ENCODE assay signal across 12 cellular contexts in genomic region chr4:80322716-80323115, GRCh38. TPM values are rescaled to one million over a fixed set of nuclear protein-coding genes. Genes with fewer than 3 reads are reported as not detected.
DNase-seq lines count a peak whose midpoint lies in the region; ATAC-seq and TF ChIP-seq lines count a peak whose summit lies in the region.
"Had no signal": no experiment of that assay in that cellular context is flagged by ENCODE, and none has a peak within 500 bp of the region (broad histone marks: within the 10 kb centered on the region; RNA-seq: fewer than 3 reads in every experiment).

No MANE protein-coding gene starts in this region.

- H3K4me1 ChIP-seq in cardiac muscle cell (ENCODE audit: low read depth) (no peaks in the 10 kb centered on the region), OCI-LY3 (ENCODE audit: low read length) (no peaks in the 10 kb centered on the region), upper lobe of right lung (no peaks in the 10 kb centered on the region)

- H3K27me3 ChIP-seq in cardiac muscle cell (peaks cover 3% of the 10 kb centered on the region), OCI-LY3 (ENCODE audit: low read depth, low read length) (no peaks in the 10 kb centered on the region), upper lobe of right lung (no peaks in the 10 kb centered on the region)

- TF ChIP-seq CTCF in cardiac muscle cell (IDR thresholded peaks at IDR 0.05; ENCODE audit: low read depth, low read length), result peak; percentile 41
- TF ChIP-seq CTCF in OCI-LY3 (IDR thresholded peaks at IDR 0.05; ENCODE audit: low read depth, low read length), result peak; percentile 35
- TF ChIP-seq CTCF in epithelial cell of esophagus (IDR thresholded peaks at IDR 0.05; ENCODE audit: insufficient read depth, low read depth, low read length, missing control alignments), result peak; percentile 58
- TF ChIP-seq CTCF in upper lobe of right lung (IDR thresholded peaks at IDR 0.05), result no peak

- H3K36me3 ChIP-seq in cardiac muscle cell (no peaks in the 10 kb centered on the region), OCI-LY3 (replicated peaks; ENCODE audit: low read depth, low read length) (no peaks in the 10 kb centered on the region), upper lobe of right lung (no peaks in the 10 kb centered on the region)

- no peak overlapping the region for H3K27ac ChIP-seq in cardiac muscle cell
- H3K27ac ChIP-seq in OCI-LY3 (ENCODE audit: low read length), result no peak overlapping the region
- H3K27ac ChIP-seq in upper lobe of right lung, result no peak overlapping the region
- H3K27ac ChIP-seq: HL-60 had no signal

- peak in 1 of 2 donors; percentile 58 for DNase-seq in cardiac muscle cell (ENCODE audit: low read depth in 1 of 2, low spot score in 1 of 2)
- no peak for DNase-seq in cardiac septum (ENCODE audit: low spot score)
- DNase-seq in epithelial cell of esophagus (ENCODE audit: low read depth), result peak; percentile 79
- DNase-seq in upper lobe of right lung, result no peak
- no peak for DNase-seq in NCI-H128 (lab: John Stamatoyannopoulos, UW; ENCODE audit: unreplicated experiment)
- no peak for DNase-seq in CD1c-positive myeloid dendritic cell (ENCODE audit: extremely low spot score)
- DNase-seq: activated T-cell treated with anti-CD3 and anti-CD28 coated beads, Interleukin-2, amount 50 U/mL, for 4 hours had no signal

- H3K4me3 ChIP-seq in cardiac muscle cell (no peak overlapping the region), OCI-LY3 (ENCODE audit: low read length) (no peak overlapping the region), epithelial cell of esophagus (ENCODE audit: low read length) (no peak overlapping the region), upper lobe of right lung (no peak overlapping the region)

- no peak overlapping the region for H3K9ac ChIP-seq in OCI-LY3 (ENCODE audit: low read length)

- intact Hi-C loops in cardiac septum (cut with DNase I), result no loop called here
- intact Hi-C loops in upper lobe of right lung (cut with DNase I), result no loop called here

- H3K9me3 ChIP-seq in cardiac muscle cell (ENCODE audit: low read depth), result no peaks in the 10 kb centered on the region
- H3K9me3 ChIP-seq in OCI-LY3 (ENCODE audit: insufficient read depth, low read length), result no peaks in the 10 kb centered on the region
- no peaks in the 10 kb centered on the region for H3K9me3 ChIP-seq in upper lobe of right lung

- H3K4me2 ChIP-seq in OCI-LY3 (ENCODE audit: low read length), result no peak overlapping the region

- no peak overlapping the region for H2AFZ ChIP-seq in OCI-LY3 (ENCODE audit: low read depth, low read length)

- H4K20me1 ChIP-seq in OCI-LY3 (ENCODE audit: insufficient read depth, low read length), result no peaks in the 10 kb centered on the region

- peak; percentile 48 for ATAC-seq in upper lobe of right lung
- ATAC-seq in GM21619 (IDR thresholded peaks at IDR 0.05; ENCODE audit: unreplicated experiment), result no peak
- ATAC-seq: activated T-cell treated with anti-CD3 and anti-CD28 coated beads, Interleukin-2, amount 50 U/mL, for 4 hours; esophagus mucosa; natural killer cell treated with Interleukin-12 subunit alpha and Interleukin-12 subunit beta and Interleukin-15 and Interleukin-18, amount 100 ng/mL, for 72 hours had no signal

- no peaks in the 10 kb centered on the region for H3K79me2 ChIP-seq in OCI-LY3 (ENCODE audit: low read length)

RNA-seq across cellular contexts. Expression of gene CFAP299, which starts 12.8 kb away (rescaled TPM):
- total RNA-seq in cardiac muscle cell, result 1.4 and 2.0 TPM in 2 replicates
- polyA plus RNA-seq in cardiac muscle cell, result 0.24 and 0.34 TPM in 2 replicates
- total RNA-seq in cardiac septum, result not detected
- total RNA-seq in upper lobe of right lung, result not detected
- total RNA-seq: activated T-cell treated with anti-CD3 and anti-CD28 coated beads, Interleukin-2, amount 50 U/mL, for 4 hours; esophagus mucosa; natural killer cell treated with Interleukin-12 subunit alpha and Interleukin-12 subunit beta and Interleukin-15 and Interleukin-18, amount 100 ng/mL, for 72 hours had no signal

RNA-seq across cellular contexts. Expression of gene FGF5, which starts 56.3 kb away (rescaled TPM):
- 0.21 and 0.28 TPM in 2 replicates for total RNA-seq in cardiac muscle cell
- polyA plus RNA-seq in cardiac muscle cell, result 0.97 and 2.0 TPM in 2 replicates
- 0.30 TPM for total RNA-seq in cardiac septum
- total RNA-seq in upper lobe of right lung, result not detected
- total RNA-seq: activated T-cell treated with anti-CD3 and anti-CD28 coated beads, Interleukin-2, amount 50 U/mL, for 4 hours; esophagus mucosa; natural killer cell treated with Interleukin-12 subunit alpha and Interleukin-12 subunit beta and Interleukin-15 and Interleukin-18, amount 100 ng/mL, for 72 hours had no signal
